Comparison of ENCODE assay signal across 1 cellular context in the genomic region with DNA sequence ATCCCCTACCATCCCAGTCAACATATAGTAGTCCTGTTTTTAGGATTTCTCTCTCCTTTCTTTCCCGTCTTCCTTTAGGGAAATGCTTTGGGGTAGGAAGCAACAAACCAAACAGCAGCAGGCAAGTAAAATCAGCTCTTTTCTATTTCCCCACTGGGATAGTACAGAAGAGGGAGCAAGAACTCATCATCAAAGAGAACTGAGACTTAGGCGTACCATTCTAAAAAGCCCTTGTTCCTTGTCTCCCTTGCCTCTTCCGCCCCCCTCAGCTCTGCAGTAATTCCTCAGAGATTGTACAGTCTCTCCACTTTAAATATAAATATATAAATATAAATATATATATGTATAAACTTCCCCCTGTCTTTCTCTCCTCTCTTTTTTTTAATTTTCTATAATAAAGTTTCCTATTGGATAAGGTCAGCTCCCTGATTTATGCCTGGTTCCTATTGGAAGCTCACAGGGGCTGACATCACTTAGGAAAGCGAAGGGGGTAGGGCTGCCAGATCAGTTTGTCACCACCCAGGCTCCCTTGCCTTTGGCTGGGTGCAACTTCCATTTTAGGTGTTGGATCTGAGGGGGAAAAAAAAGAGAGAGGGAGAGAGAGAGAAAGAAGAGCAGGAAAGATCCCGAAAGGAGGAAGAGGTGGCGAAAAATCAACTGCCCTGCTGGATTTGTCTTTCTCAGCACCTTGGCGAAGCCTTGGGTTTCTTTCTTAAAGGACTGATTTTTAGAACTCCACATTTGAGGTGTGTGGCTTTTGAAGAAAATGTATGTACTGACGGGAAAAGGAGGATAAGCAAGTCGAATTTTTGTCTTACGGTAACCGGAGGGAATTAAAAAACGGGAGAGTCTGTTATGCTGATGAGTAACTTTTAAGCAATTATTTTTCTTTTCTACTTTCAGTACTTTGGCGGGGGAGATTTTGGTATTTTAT.
A peak's percentile ranks its signal among the peaks of the same experiment; 100 is the strongest.
TF ChIP-seq lines count a peak whose summit lies in the region.

Gene CTNND1 (plus strand): TSS at position 502 of the 934 bp plus-strand sequence. CDS start 29,677 bp downstream, outside the sequence.

TF ChIP-seq in K562, 482 proteins besides CTCF, POLR2A, EP300 and RAD21 (continued from another document):
- TF ChIP-seq ZBTB40 (IDR thresholded peaks at IDR 0.05) (peak; percentile 30), ZBTB40 (CRISPR knock-in tag; IDR thresholded peaks at IDR 0.05) (no peak)
- TF ChIP-seq, protein P1, sequence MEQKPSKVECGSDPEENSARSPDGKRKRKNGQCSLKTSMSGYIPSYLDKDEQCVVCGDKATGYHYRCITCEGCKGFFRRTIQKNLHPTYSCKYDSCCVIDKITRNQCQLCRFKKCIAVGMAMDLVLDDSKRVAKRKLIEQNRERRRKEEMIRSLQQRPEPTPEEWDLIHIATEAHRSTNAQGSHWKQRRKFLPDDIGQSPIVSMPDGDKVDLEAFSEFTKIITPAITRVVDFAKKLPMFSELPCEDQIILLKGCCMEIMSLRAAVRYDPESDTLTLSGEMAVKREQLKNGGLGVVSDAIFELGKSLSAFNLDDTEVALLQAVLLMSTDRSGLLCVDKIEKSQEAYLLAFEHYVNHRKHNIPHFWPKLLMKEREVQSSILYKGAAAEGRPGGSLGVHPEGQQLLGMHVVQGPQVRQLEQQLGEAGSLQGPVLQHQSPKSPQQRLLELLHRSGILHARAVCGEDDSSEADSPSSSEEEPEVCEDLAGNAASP (IDR thresholded peaks at IDR 0.05): no peak
